ENCODE assay signal across 2 cellular contexts in the genomic region with DNA sequence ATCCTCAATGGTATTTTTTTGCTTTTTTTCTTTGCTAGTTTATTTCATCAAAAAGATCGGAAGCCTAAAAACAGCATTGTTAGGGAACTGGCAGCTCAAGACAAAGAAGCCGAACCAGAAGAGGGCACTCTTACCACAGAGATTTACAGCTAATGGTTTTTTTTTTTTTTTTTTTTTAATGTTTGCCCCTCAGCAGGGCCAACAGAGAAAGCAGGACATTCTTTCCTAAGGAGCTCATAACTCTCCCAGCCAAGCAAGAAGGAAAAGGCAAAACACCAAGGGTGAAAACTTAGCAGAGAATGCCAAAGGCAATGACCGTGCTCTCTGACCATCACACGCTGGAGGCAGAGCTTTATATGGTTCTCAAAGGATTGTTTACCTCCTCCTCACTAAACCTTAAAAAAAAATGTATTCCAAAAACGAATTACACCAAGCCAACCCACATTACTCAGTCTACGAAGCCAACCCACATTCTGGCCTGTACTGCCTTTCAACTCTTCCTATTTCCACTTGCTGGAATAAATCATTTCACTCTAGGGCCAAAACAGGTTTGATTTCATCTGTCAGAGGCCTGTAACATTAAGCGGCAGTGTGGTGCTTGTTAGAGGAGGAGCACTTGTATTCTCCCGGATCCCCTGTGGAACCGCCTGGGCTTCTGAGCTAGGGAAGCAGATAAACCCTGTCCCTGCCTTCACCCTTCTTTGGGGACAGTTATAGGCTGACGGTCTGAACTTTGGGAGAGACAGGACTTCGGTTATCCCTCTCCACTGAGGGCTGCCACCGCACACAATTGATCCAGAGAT.
TF ChIP-seq lines count a peak whose summit lies in the region.

No MANE protein-coding gene starts in this region.

TF ChIP-seq in HEK293, 187 proteins besides CTCF, POLR2A, EP300 and RAD21 (continued from another document):
- TF ChIP-seq, protein P1, sequence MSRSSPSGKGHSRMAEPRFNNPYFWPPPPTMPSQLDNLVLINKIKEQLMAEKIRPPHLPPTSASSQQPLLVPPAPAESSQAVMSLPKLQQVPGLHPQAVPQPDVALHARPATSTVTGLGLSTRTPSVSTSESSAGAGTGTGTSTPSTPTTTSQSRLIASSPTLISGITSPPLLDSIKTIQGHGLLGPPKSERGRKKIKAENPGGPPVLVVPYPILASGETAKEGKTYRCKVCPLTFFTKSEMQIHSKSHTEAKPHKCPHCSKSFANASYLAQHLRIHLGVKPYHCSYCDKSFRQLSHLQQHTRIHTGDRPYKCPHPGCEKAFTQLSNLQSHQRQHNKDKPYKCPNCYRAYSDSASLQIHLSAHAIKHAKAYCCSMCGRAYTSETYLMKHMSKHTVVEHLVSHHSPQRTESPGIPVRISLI (tag by site-specific recombination; IDR thresholded peaks at IDR 0.05): peak; percentile 93
- TF ChIP-seq PRDM1 (tag by site-specific recombination; IDR thresholded peaks at IDR 0.05): 0 out of 2 replicates have a peak, but pooled peaks have one; percentile 31

TF ChIP-seq in K562, 482 proteins besides CTCF, POLR2A, EP300 and RAD21:
- TF ChIP-seq, protein P2, sequence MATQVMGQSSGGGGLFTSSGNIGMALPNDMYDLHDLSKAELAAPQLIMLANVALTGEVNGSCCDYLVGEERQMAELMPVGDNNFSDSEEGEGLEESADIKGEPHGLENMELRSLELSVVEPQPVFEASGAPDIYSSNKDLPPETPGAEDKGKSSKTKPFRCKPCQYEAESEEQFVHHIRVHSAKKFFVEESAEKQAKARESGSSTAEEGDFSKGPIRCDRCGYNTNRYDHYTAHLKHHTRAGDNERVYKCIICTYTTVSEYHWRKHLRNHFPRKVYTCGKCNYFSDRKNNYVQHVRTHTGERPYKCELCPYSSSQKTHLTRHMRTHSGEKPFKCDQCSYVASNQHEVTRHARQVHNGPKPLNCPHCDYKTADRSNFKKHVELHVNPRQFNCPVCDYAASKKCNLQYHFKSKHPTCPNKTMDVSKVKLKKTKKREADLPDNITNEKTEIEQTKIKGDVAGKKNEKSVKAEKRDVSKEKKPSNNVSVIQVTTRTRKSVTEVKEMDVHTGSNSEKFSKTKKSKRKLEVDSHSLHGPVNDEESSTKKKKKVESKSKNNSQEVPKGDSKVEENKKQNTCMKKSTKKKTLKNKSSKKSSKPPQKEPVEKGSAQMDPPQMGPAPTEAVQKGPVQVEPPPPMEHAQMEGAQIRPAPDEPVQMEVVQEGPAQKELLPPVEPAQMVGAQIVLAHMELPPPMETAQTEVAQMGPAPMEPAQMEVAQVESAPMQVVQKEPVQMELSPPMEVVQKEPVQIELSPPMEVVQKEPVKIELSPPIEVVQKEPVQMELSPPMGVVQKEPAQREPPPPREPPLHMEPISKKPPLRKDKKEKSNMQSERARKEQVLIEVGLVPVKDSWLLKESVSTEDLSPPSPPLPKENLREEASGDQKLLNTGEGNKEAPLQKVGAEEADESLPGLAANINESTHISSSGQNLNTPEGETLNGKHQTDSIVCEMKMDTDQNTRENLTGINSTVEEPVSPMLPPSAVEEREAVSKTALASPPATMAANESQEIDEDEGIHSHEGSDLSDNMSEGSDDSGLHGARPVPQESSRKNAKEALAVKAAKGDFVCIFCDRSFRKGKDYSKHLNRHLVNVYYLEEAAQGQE (CRISPR knock-in tag; IDR thresholded peaks at IDR 0.05; ENCODE audit: low read depth): no peak
- TF ChIP-seq ARID2 (IDR thresholded peaks at IDR 0.05) (peak; percentile 29; the same call in 1 of the 2 replicates), ZBTB7A (IDR thresholded peaks at IDR 0.05; ENCODE audit: borderline replicate concordance, control insufficient read depth, low read depth, low read length) (no peak), ZNF324 (CRISPR knock-in tag; IDR thresholded peaks at IDR 0.05) (no peak), KDM4B (IDR thresholded peaks at IDR 0.05; ENCODE audit: borderline replicate concordance in 2 of 2, low read depth in 1 of 2) (no peak), JUND (IDR thresholded peaks at IDR 0.05; ENCODE audit: borderline replicate concordance, low read depth, low read length) (no peak), JUND (tag; IDR thresholded peaks at IDR 0.05; ENCODE audit: borderline replicate concordance, low read depth, low read length) (no peak), ZNF384 (IDR thresholded peaks at IDR 0.05; ENCODE audit: low read depth, low read length) (peak; percentile 98), MCM5 (IDR thresholded peaks at IDR 0.05; ENCODE audit: low read depth) (no peak), BDP1 (IDR thresholded peaks at IDR 0.05; ENCODE audit: insufficient read depth, insufficient read length) (no peak), ZNF143 (CRISPR knock-in tag; IDR thresholded peaks at IDR 0.05) (no peak), CC2D1A (IDR thresholded peaks at IDR 0.05) (0 out of 2 replicates have a peak, but pooled peaks have one; percentile 25), ZNF174 (CRISPR knock-in tag; IDR thresholded peaks at IDR 0.05) (no peak), RB1 (IDR thresholded peaks at IDR 0.05; ENCODE audit: low read depth) (no peak), LEF1 (IDR thresholded peaks at IDR 0.05) (no peak), SMC3 (conservative IDR thresholded peaks at IDR 0.05; ENCODE audit: insufficient read depth, low read depth, low read length) (0 out of 2 replicates have a peak, but pooled peaks have one; percentile 48)
- TF ChIP-seq, protein P3, sequence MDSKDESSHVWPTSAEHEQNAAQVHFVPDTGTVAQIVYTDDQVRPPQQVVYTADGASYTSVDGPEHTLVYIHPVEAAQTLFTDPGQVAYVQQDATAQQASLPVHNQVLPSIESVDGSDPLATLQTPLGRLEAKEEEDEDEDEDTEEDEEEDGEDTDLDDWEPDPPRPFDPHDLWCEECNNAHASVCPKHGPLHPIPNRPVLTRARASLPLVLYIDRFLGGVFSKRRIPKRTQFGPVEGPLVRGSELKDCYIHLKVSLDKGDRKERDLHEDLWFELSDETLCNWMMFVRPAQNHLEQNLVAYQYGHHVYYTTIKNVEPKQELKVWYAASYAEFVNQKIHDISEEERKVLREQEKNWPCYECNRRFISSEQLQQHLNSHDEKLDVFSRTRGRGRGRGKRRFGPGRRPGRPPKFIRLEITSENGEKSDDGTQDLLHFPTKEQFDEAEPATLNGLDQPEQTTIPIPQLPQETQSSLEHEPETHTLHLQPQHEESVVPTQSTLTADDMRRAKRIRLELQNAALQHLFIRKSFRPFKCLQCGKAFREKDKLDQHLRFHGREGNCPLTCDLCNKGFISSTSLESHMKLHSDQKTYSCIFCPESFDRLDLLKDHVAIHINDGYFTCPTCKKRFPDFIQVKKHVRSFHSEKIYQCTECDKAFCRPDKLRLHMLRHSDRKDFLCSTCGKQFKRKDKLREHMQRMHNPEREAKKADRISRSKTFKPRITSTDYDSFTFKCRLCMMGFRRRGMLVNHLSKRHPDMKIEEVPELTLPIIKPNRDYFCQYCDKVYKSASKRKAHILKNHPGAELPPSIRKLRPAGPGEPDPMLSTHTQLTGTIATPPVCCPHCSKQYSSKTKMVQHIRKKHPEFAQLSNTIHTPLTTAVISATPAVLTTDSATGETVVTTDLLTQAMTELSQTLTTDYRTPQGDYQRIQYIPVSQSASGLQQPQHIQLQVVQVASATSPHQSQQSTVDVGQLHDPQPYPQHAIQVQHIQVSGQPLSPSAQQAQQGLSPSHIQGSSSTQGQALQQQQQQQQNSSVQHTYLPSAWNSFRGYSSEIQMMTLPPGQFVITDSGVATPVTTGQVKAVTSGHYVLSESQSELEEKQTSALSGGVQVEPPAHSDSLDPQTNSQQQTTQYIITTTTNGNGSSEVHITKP (IDR thresholded peaks at IDR 0.05; ENCODE audit: partially characterized antibody): no peak
